Comparison of ENCODE assay signal across 23 cellular contexts in the genomic region with DNA sequence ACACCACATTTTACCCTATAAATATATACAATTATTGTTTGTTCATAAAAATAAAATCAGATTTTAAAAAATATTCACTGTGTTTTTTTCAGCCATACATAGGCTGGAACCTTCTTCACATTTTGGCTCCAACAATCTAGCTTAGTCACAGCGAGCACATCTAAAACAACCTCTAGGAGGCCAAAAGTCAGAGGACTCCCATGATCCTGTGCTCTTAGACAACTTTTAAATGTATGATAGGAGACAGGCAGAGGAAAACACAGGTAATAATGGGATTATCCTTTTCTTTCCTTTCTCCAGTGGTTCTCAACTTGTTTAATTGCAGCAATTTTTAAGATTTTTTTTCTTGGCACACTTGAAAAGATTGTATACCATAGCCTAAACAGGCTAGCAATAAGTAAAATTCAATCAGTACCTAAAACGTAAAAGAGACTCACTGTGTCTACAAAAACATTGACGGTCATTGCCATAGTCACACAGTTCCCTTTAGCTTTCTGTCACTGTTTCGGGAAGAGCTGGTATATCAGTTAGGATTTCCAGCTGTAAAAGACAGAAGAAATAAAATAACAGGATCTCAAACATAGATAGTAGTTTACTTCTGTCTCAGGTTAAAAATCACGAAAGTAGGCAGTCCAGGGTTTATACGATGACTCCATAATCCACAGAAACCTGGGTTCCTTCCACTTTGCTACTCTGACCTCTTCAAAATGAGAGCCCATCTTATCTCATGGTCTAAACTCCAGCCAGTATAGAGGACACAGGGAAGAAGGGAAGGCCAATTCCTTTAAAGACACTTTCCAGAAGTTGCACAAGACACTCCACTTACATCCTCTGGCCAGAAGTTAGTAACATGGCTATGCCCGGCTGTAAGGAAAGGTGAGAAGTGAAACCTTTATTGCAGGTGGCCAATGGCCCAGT. TPM values are rescaled to one million over a fixed set of nuclear protein-coding genes. Genes with fewer than 3 reads are reported as not detected.
"Had no signal": no experiment of that assay in that cellular context is flagged by ENCODE, and none has a peak within 500 bp of the region (broad histone marks: within the 10 kb centered on the region; RNA-seq: fewer than 3 reads in every experiment).

No MANE protein-coding gene starts in this region.

- DNase-seq: dermis blood vessel endothelial cell; heart right ventricle; hypothalamus; kidney glomerular epithelial cell; mucosa of descending colon; naive thymus-derived CD8-positive, alpha-beta T cell; psoas muscle; retina; sigmoid colon; stimulated activated naive CD4-positive, alpha-beta T cell treated with Interleukin-2 at 50 U/mL for 16 hours; trophoblast cell had no signal

- H3K9me3 ChIP-seq: heart right ventricle, mucosa of descending colon, neutrophil, psoas muscle, sigmoid colon had no signal

- H3K27ac Mint-ChIP-seq: naive thymus-derived CD8-positive, alpha-beta T cell had no signal

- H3K4me1 Mint-ChIP-seq: naive thymus-derived CD8-positive, alpha-beta T cell had no signal

- H3K27me3 ChIP-seq: neutrophil, sigmoid colon had no signal

- H3K4me1 ChIP-seq: heart right ventricle, psoas muscle, sigmoid colon had no signal

- H3K4me3 ChIP-seq: heart right ventricle, mucosa of descending colon, psoas muscle, sigmoid colon, skin epidermis had no signal

- H3K27ac ChIP-seq: heart right ventricle, neutrophil, psoas muscle, sigmoid colon, skin epidermis had no signal

- H3K9me3 Mint-ChIP-seq: naive thymus-derived CD8-positive, alpha-beta T cell had no signal

- FAIRE-seq: colon, endothelial cell of umbilical vein, frontal cortex, islet of Langerhans had no signal

- H3K36me3 Mint-ChIP-seq: naive thymus-derived CD8-positive, alpha-beta T cell had no signal

- H3K4me3 Mint-ChIP-seq: naive thymus-derived CD8-positive, alpha-beta T cell had no signal

- H3K36me3 ChIP-seq: sigmoid colon had no signal

- ATAC-seq: heart right ventricle; mucosa of descending colon; naive thymus-derived CD8-positive, alpha-beta T cell had no signal

RNA-seq across cellular contexts. Expression of a gene that starts 39.2 kb away (rescaled TPM):
- total RNA-seq: dermis blood vessel endothelial cell; endothelial cell of umbilical vein; frontal cortex; glomerular endothelial cell; lung microvascular endothelial cell; mucosa of descending colon; naive thymus-derived CD8-positive, alpha-beta T cell; osteoblast; psoas muscle; sigmoid colon had no signal
- polyA plus RNA-seq: endothelial cell of umbilical vein; esophagus; heart right ventricle; naive thymus-derived CD8-positive, alpha-beta T cell; neural cell; urinary bladder had no signal
